Comparison of ENCODE assay signal across 17 cellular contexts in the genomic region with DNA sequence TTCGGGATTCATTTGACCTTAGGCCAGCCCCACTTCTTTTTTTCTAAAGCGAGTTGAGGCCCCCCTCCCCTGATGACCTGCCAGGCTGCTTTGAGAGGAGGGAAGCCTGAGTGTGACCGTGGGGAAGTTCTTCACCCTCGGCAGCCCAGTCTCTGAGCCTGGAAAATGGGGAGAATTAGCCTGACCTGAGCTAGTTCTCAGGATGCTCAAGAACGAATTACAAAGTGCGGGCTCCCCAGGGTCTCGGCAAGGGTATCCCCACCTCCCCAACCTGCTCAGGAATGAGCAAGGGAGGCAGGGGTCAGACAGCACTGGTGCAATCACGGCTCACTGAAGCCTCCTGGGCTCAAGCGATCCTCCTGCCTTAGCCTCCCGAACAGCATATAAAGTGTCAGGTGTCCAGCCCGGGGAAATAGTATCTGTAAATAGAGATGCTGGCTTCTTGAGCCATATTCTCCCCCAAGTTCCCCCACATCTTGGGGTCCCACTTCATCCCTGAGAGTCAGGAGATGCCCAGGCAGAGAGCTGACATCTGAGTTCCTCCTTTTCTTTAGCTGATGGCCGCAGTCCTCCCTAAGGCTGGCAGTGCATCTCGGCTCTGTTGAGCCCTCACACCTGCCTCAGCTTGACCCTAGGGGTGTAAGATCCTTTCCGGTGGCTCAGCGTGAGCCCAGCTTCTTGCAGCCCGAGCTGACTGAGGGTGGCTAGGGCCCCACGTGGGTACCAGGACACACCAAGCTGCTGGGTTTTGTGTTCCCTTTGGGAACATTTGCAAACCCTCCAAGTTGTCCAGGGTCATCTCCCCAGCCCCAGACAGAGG. TPM values are rescaled to one million over a fixed set of nuclear protein-coding genes. Genes with fewer than 3 reads are reported as not detected.
"Had no signal": no experiment of that assay in that cellular context is flagged by ENCODE, and none has a peak within 500 bp of the region (broad histone marks: within the 10 kb centered on the region; RNA-seq: fewer than 3 reads in every experiment).

No MANE protein-coding gene starts in this region.

- H3K9me3 ChIP-seq: gastrocnemius medialis, mucosa of descending colon, SJSA1, upper lobe of right lung had no signal

- H3K27ac ChIP-seq: gastrocnemius medialis, SJSA1, upper lobe of right lung, VCaP had no signal

- H3K36me3 ChIP-seq: gastrocnemius medialis, SJSA1, upper lobe of right lung had no signal

- FAIRE-seq: astrocyte had no signal

- H3K4me3 Mint-ChIP-seq: activated CD4-positive, alpha-beta memory T cell treated with anti-CD3 and anti-CD28 coated beads for 36 hours; activated naive CD8-positive, alpha-beta T cell treated with anti-CD3 and anti-CD28 coated beads, Interleukin-2, amount 50 U/mL, for 24 hours; stimulated activated naive CD8-positive, alpha-beta T cell treated with anti-CD3 and anti-CD28 coated beads, Interleukin-15, Interleukin-2, amounts not matched to agents 100 ng/mL and 50 ng/mL, for 24 hours had no signal

- H3K9me3 Mint-ChIP-seq: activated CD4-positive, alpha-beta memory T cell treated with anti-CD3 and anti-CD28 coated beads for 36 hours; activated naive CD8-positive, alpha-beta T cell treated with anti-CD3 and anti-CD28 coated beads, Interleukin-2, amount 50 U/mL, for 24 hours; stimulated activated naive CD8-positive, alpha-beta T cell treated with anti-CD3 and anti-CD28 coated beads, Interleukin-15, Interleukin-2, amounts not matched to agents 100 ng/mL and 50 ng/mL, for 24 hours had no signal

- DNase-seq: activated CD4-positive, alpha-beta memory T cell treated with anti-CD3 and anti-CD28 coated beads for 36 hours; activated naive CD4-positive, alpha-beta T cell treated with Interleukin-2 at 50 U/mL for 16 hours; activated naive CD8-positive, alpha-beta T cell treated with anti-CD3 and anti-CD28 coated beads, Interleukin-2, amount 50 U/mL, for 24 hours; gastrocnemius medialis; mammary epithelial cell; occipital lobe; stimulated activated CD4-positive, alpha-beta T cell treated with anti-CD3 and anti-CD28 coated beads, Interleukin-15, amount 100 ng/mL, for 24 hours; stimulated activated CD4-positive, alpha-beta T cell treated with anti-CD3 and anti-CD28 coated beads, Interleukin-4, amount 100 ng/mL, for 24 hours; T-helper 9 cell; upper lobe of right lung had no signal

- H3K4me1 Mint-ChIP-seq: activated naive CD8-positive, alpha-beta T cell treated with anti-CD3 and anti-CD28 coated beads, Interleukin-2, amount 50 U/mL, for 24 hours had no signal

- H3K27ac Mint-ChIP-seq: activated CD4-positive, alpha-beta memory T cell treated with anti-CD3 and anti-CD28 coated beads for 36 hours; activated naive CD8-positive, alpha-beta T cell treated with anti-CD3 and anti-CD28 coated beads, Interleukin-2, amount 50 U/mL, for 24 hours; naive thymus-derived CD8-positive, alpha-beta T cell; stimulated activated naive CD8-positive, alpha-beta T cell treated with anti-CD3 and anti-CD28 coated beads, Interleukin-15, Interleukin-2, amounts not matched to agents 100 ng/mL and 50 ng/mL, for 24 hours had no signal

- H3K4me3 ChIP-seq: gastrocnemius medialis, mucosa of descending colon, SJSA1, upper lobe of right lung had no signal

- H3K4me1 ChIP-seq: gastrocnemius medialis, SJSA1 had no signal

- ATAC-seq: activated naive CD8-positive, alpha-beta T cell treated with anti-CD3 and anti-CD28 coated beads, Interleukin-2, amount 50 U/mL, for 24 hours; gastrocnemius medialis; mucosa of descending colon; upper lobe of right lung had no signal

- H3K36me3 Mint-ChIP-seq: activated CD4-positive, alpha-beta memory T cell treated with anti-CD3 and anti-CD28 coated beads for 36 hours had no signal

RNA-seq across cellular contexts. Expression of a gene that starts 1.6 kb away (rescaled TPM):
- total RNA-seq: gastrocnemius medialis; mucosa of descending colon; naive thymus-derived CD8-positive, alpha-beta T cell; upper lobe of right lung had no signal
- polyA plus RNA-seq: naive thymus-derived CD8-positive, alpha-beta T cell had no signal

RNA-seq across cellular contexts. Expression of a gene that starts 25.0 kb away (rescaled TPM):
- total RNA-seq: naive thymus-derived CD8-positive, alpha-beta T cell; pulmonary artery endothelial cell; SJSA1 had no signal
- polyA plus RNA-seq: naive thymus-derived CD8-positive, alpha-beta T cell had no signal
